8 cellular contexts compared by ENCODE assay signal in genomic region chrX:38803286-38803608, GRCh38. TPM values are rescaled to one million over a fixed set of nuclear protein-coding genes. Genes with fewer than 3 reads are reported as not detected.
A peak's percentile ranks its signal among the peaks of the same experiment; 100 is the strongest.
DNase-seq lines count a peak whose midpoint lies in the region; ATAC-seq and TF ChIP-seq lines count a peak whose summit lies in the region.

No MANE protein-coding gene starts in this region.

- H3K4me1 Mint-ChIP-seq in CD14-positive monocyte = peaks cover 33% of the 10 kb centered on the region
- peaks cover 28% of the 10 kb centered on the region for H3K4me1 Mint-ChIP-seq in mesothelial cell of epicardium

- TF ChIP-seq CTCF in CD14-positive monocyte (IDR thresholded peaks at IDR 0.05) (no peak), LNCaP clone FGC (IDR thresholded peaks at IDR 0.05; ENCODE audit: control insufficient read depth, extremely low read depth, insufficient read depth) (no peak), breast epithelium (IDR thresholded peaks at IDR 0.05) (no peak), mesothelial cell of epicardium (IDR thresholded peaks at IDR 0.05; ENCODE audit: unreplicated experiment) (no peak)

- peak overlapping the region; percentile 87 to 89 for H3K27ac ChIP-seq in breast epithelium

- intact Hi-C loops in CD14-positive monocyte (cut with micrococcal nuclease) (loop anchor here (5.0 to 10.0 kb wide), 5 partner anchors 44 to 344 kb away; no protein-coding TSS in a partner anchor), breast epithelium (cut with DNase I; ENCODE audit: low total_unique reads) (no loop called here)

- H3K4me3 Mint-ChIP-seq in CD14-positive monocyte = peak overlapping the region; percentile 88 to 93
- peak overlapping the region; percentile 80 for H3K4me3 Mint-ChIP-seq in mesothelial cell of epicardium

- H3K9me3 Mint-ChIP-seq in CD14-positive monocyte (peaks cover 0 to 29% (median 3%) of the 10 kb centered on the region in 7 donors), mesothelial cell of epicardium (peaks cover 17% of the 10 kb centered on the region)

- peaks cover 0 to 17% (median 0%) of the 10 kb centered on the region in 3 donors for H3K27me3 Mint-ChIP-seq in CD14-positive monocyte (ENCODE audit: low read depth in 3 of 3)
- no peaks in the 10 kb centered on the region for H3K27me3 Mint-ChIP-seq in mesothelial cell of epicardium (ENCODE audit: low read depth)

- DNase-seq in CD14-positive monocyte (ENCODE audit: low spot score) = no peak
- no peak for DNase-seq in LNCaP clone FGC (ENCODE audit: low read depth)
- no peak for DNase-seq in breast epithelium (ENCODE audit: low spot score in 2 of 2)
- no peak for DNase-seq in mesothelial cell of epicardium (ENCODE audit: low spot score in 2 of 2, unreplicated experiment in 2 of 2)
- no peak for DNase-seq in NCI-H748 treated with DMSO at 0.1 percent for 48 hours (lab: John Stamatoyannopoulos, UW)
- no peak for DNase-seq in HK-2 (ENCODE audit: unreplicated experiment)
- DNase-seq in foreskin melanocyte = no peak

- H3K4me1 ChIP-seq in breast epithelium = no peaks in the 10 kb centered on the region

- no peak for ATAC-seq in HG02642 (IDR thresholded peaks at IDR 0.05; ENCODE audit: poor library complexity, unreplicated experiment)

- H3K4me3 ChIP-seq in LNCaP clone FGC (ENCODE audit: low read depth, low read length) (peak overlapping the region; percentile 71), breast epithelium (peak overlapping the region; percentile 63 to 72 (median 69))

- H3K27me3 ChIP-seq in breast epithelium = peaks cover 0 to 25% of the 10 kb centered on the region in 2 donors

- H3K36me3 ChIP-seq in breast epithelium = no peaks in the 10 kb centered on the region

- peaks cover 0 to 2% of the 10 kb centered on the region in 2 donors for H3K36me3 Mint-ChIP-seq in CD14-positive monocyte
- no peaks in the 10 kb centered on the region for H3K36me3 Mint-ChIP-seq in mesothelial cell of epicardium

- TF ChIP-seq POLR2A in breast epithelium (IDR thresholded peaks at IDR 0.05) = no peak

- no peaks in the 10 kb centered on the region for H3K9me3 ChIP-seq in breast epithelium

- H3K27ac Mint-ChIP-seq in CD14-positive monocyte (peak overlapping the region; percentile 88 to 98 (median 96)), mesothelial cell of epicardium (peak overlapping the region; percentile 97)

RNA-seq across cellular contexts. Expression of gene MID1IP1, which starts 2.0 kb away (rescaled TPM):
- 10 to 100 TPM; 48.4 to 55.5 TPM for polyA plus RNA-seq in CD14-positive monocyte
- total RNA-seq in breast epithelium (100 to 1,000 TPM in 1 of 3 donors, 10 to 100 TPM in 2; 21.7 to 103 (median 33.4) TPM), mesothelial cell of epicardium (21.4 to 24.0 TPM (median 22.0 TPM) in 3 replicates)
